20 cellular contexts compared by ENCODE assay signal in the genomic region with DNA sequence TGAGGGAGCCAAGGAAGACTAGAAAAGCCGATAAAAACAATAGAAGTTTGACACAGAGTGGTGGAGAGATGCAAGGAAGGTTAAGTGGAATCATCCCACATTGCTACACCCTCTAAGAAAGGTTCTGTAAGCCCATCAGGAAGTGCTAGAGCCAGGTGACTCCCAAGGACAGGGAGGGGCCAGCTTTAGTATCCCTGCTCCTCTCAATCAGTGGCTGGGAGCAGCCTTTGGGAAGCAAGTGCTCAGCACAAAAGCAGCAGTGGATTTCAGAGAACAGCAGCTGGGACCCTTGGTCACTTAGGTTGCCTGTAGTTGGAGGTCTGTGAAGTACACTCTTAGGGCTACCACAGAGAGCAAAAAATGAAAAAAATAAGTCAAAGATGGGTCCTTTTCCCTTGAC. TPM values are rescaled to one million over a fixed set of nuclear protein-coding genes. Genes with fewer than 3 reads are reported as not detected.
DNase-seq lines count a peak whose midpoint lies in the region; ATAC-seq and TF ChIP-seq lines count a peak whose summit lies in the region.
"Had no signal": no experiment of that assay in that cellular context is flagged by ENCODE, and none has a peak within 500 bp of the region (broad histone marks: within the 10 kb centered on the region; RNA-seq: fewer than 3 reads in every experiment).

No MANE protein-coding gene starts in this region.

- ATAC-seq in stimulated activated effector memory CD8-positive, alpha-beta T cell treated with anti-CD3 and anti-CD28 coated beads, Interleukin-12 subunit alpha, Interleukin-12 subunit beta, amount 100 ng/mL, for 72 hours: no peak
- no peak for ATAC-seq in HG02938 (IDR thresholded peaks at IDR 0.05; ENCODE audit: unreplicated experiment)

- H3K4me1 ChIP-seq in cardiac muscle cell (ENCODE audit: low read depth) (no peaks in the 10 kb centered on the region), iPS DF 6.9 (ENCODE audit: control insufficient read depth, insufficient read depth, low read length) (no peaks in the 10 kb centered on the region)
- H3K4me1 ChIP-seq: Caco-2, Peyer's patch had no signal

- H3K9me3 Mint-ChIP-seq in stimulated activated effector memory CD8-positive, alpha-beta T cell treated with anti-CD3 and anti-CD28 coated beads, Interleukin-12 subunit alpha, Interleukin-12 subunit beta, amount 100 ng/mL, for 72 hours: peaks cover 7% of the 10 kb centered on the region

- intact Hi-C loops in cardiac septum (cut with DNase I): no loop called here

- H3K9me3 ChIP-seq in cardiac muscle cell (ENCODE audit: low read depth) (no peaks in the 10 kb centered on the region), iPS DF 6.9 (ENCODE audit: control insufficient read depth, insufficient read depth, low read length) (no peaks in the 10 kb centered on the region)
- H3K9me3 ChIP-seq: Caco-2, Peyer's patch had no signal

- H3K4me3 ChIP-seq in cardiac muscle cell (no peak overlapping the region), iPS DF 6.9 (ENCODE audit: low read length) (no peak overlapping the region)
- H3K4me3 ChIP-seq: Peyer's patch had no signal

- WGBS in iPS DF 6.9 (ENCODE audit: insufficient coverage, insufficient read length): no CpG with 5 or more reads among the region's 1 CpG

- H3K36me3 ChIP-seq in cardiac muscle cell: no peaks in the 10 kb centered on the region
- H3K36me3 ChIP-seq in iPS DF 6.9 (ENCODE audit: control insufficient read depth, insufficient read depth, low read length): no peaks in the 10 kb centered on the region
- H3K36me3 ChIP-seq: Peyer's patch had no signal

- peaks cover 8% of the 10 kb centered on the region for H3K4me1 Mint-ChIP-seq in stimulated activated effector memory CD8-positive, alpha-beta T cell treated with anti-CD3 and anti-CD28 coated beads, Interleukin-12 subunit alpha, Interleukin-12 subunit beta, amount 100 ng/mL, for 72 hours

- no peak overlapping the region for H3K4me3 Mint-ChIP-seq in stimulated activated effector memory CD8-positive, alpha-beta T cell treated with anti-CD3 and anti-CD28 coated beads, Interleukin-12 subunit alpha, Interleukin-12 subunit beta, amount 100 ng/mL, for 72 hours
- H3K4me3 Mint-ChIP-seq: CD14-positive monocyte had no signal

- H3K27ac Mint-ChIP-seq in stimulated activated effector memory CD8-positive, alpha-beta T cell treated with anti-CD3 and anti-CD28 coated beads, Interleukin-12 subunit alpha, Interleukin-12 subunit beta, amount 100 ng/mL, for 72 hours: no peak overlapping the region

- DNase-seq in cardiac muscle cell (ENCODE audit: low read depth in 1 of 2, low spot score in 1 of 2) (peak in 1 of 2 donors; percentile 1), cardiac septum (ENCODE audit: low spot score) (no peak), OCI-M1 (lab: John Stamatoyannopoulos, UW) (peak; percentile 56), iPS DF 6.9 (ENCODE audit: low read depth, low spot score) (peak; percentile 45), NCI-H2029 treated with DMSO at 0.1 percent for 48 hours (lab: John Stamatoyannopoulos, UW) (no peak)
- DNase-seq in stimulated activated effector memory CD8-positive, alpha-beta T cell treated with anti-CD3 and anti-CD28 coated beads, Interleukin-12 subunit alpha, Interleukin-12 subunit beta, amount 100 ng/mL, for 72 hours (ENCODE audit: low spot score in 2 of 2): no peak
- DNase-seq in effector CD8-positive, alpha-beta T cell (lab: John Stamatoyannopoulos, UW): no peak
- DNase-seq: Caco-2, DMS79 treated with DMSO at 0.1 percent for 48 hours, GDM1, GOT3, KBM-7, NCI-H1436 treated with DMSO at 0.1 percent for 48 hours, NCI-H2107, NCI-H446, NCI-H748 treated with DMSO at 0.1 percent for 48 hours, Peyer's patch, Right ventricle myocardium superior had no signal

- H3K27me3 ChIP-seq in cardiac muscle cell (no peaks in the 10 kb centered on the region), iPS DF 6.9 (ENCODE audit: control insufficient read depth, insufficient read depth, low read length) (no peaks in the 10 kb centered on the region)
- H3K27me3 ChIP-seq: Peyer's patch had no signal

- no peaks in the 10 kb centered on the region for H3K36me3 Mint-ChIP-seq in stimulated activated effector memory CD8-positive, alpha-beta T cell treated with anti-CD3 and anti-CD28 coated beads, Interleukin-12 subunit alpha, Interleukin-12 subunit beta, amount 100 ng/mL, for 72 hours

- H3K27ac ChIP-seq in cardiac muscle cell: peak overlapping the region; percentile 14
- H3K27ac ChIP-seq in iPS DF 6.9 (ENCODE audit: low read length): no peak overlapping the region
- H3K27ac ChIP-seq: Peyer's patch had no signal

- no peak for TF ChIP-seq CTCF in cardiac muscle cell (IDR thresholded peaks at IDR 0.05; ENCODE audit: low read depth, low read length)

RNA-seq across cellular contexts. Expression of a gene that starts 42.5 kb away (rescaled TPM):
- total RNA-seq in cardiac muscle cell: 10.1 and 10.9 TPM in 2 replicates
- 110 and 140 TPM in 2 replicates for polyA plus RNA-seq in cardiac muscle cell
- total RNA-seq in cardiac septum: 9.8 TPM

RNA-seq across cellular contexts. Expression of a gene that starts 42.9 kb away (rescaled TPM):
- total RNA-seq in cardiac muscle cell (11.1 and 17.3 TPM in 2 replicates), cardiac septum (23.1 TPM)
- polyA plus RNA-seq in cardiac muscle cell: 19.7 and 20.8 TPM in 2 replicates

Comparison
In these comparisons a context has a peak if more than half of its experiments do, and no peak if none do; other contexts are left out.
1. DNase-seq: peak in OCI-M1 (single experiment) and iPS DF 6.9 (single experiment); none in cardiac septum (single experiment), stimulated activated effector memory CD8-positive, alpha-beta T cell treated with anti-CD3 and anti-CD28 coated beads, Interleukin-12 subunit alpha, Interleukin-12 subunit beta, amount 100 ng/mL, for 72 hours (0 of 2), NCI-H2029 treated with DMSO at 0.1 percent for 48 hours (single experiment) and effector CD8-positive, alpha-beta T cell (single experiment).